17 cellular contexts compared by ENCODE assay signal in genomic region chr1:66598670-66599069, GRCh38.
DNase-seq lines count a peak whose midpoint lies in the region; FAIRE-seq and TF ChIP-seq lines count a peak whose summit lies in the region.
"Had no signal": no experiment of that assay in that cellular context is flagged by ENCODE, and none has a peak within 500 bp of the region (broad histone marks: within the 10 kb centered on the region; RNA-seq: fewer than 3 reads in every experiment).

No MANE protein-coding gene starts in this region.

- POLR2A ChIA-PET in activated CD4-positive, alpha-beta T cell treated with anti-CD3 and anti-CD28 coated beads, Interleukin-2, amount 10 ng/mL, durations not matched to agents 7 days and 5 days (lab: Charles Lee) = no interaction called here

- no peak overlapping the region for H3K4me2 ChIP-seq in trophoblast cell (ENCODE audit: low read length)

- intact Hi-C loops in kidney (cut with DNase I) = no loop called here

- H3K9me3 Mint-ChIP-seq in activated CD4-positive, alpha-beta T cell treated with anti-CD3 and anti-CD28 coated beads, Interleukin-2, amount 10 ng/mL, durations not matched to agents 7 days and 5 days = no peaks in the 10 kb centered on the region

- peaks cover 2% of the 10 kb centered on the region for H3K27me3 Mint-ChIP-seq in activated CD4-positive, alpha-beta T cell treated with anti-CD3 and anti-CD28 coated beads, Interleukin-2, amount 10 ng/mL, durations not matched to agents 7 days and 5 days

- CTCF ChIA-PET in activated CD4-positive, alpha-beta T cell treated with anti-CD3 and anti-CD28 coated beads, Interleukin-2, amount 10 ng/mL, durations not matched to agents 7 days and 5 days (lab: Charles Lee) = interaction anchor here (1.4 to 1.5 kb wide), 2 partner anchors 8 to 13 kb away, joined by 3 to 4 read pairs; no protein-coding TSS in a partner anchor

- H3K4me1 Mint-ChIP-seq in activated CD4-positive, alpha-beta T cell treated with anti-CD3 and anti-CD28 coated beads, Interleukin-2, amount 10 ng/mL, durations not matched to agents 7 days and 5 days = no peaks in the 10 kb centered on the region

- H3K36me3 Mint-ChIP-seq in activated CD4-positive, alpha-beta T cell treated with anti-CD3 and anti-CD28 coated beads, Interleukin-2, amount 10 ng/mL, durations not matched to agents 7 days and 5 days (ENCODE audit: low read depth) = no peaks in the 10 kb centered on the region

- H2AK5ac ChIP-seq in trophoblast cell (ENCODE audit: low read length) = no peak overlapping the region

- no peak overlapping the region for H2BK120ac ChIP-seq in trophoblast cell (ENCODE audit: insufficient read depth, low read length, poor library complexity)

- H3K4ac ChIP-seq in trophoblast cell (ENCODE audit: low read depth, low read length) = no peak overlapping the region

- no peak overlapping the region for H4K8ac ChIP-seq in trophoblast cell (ENCODE audit: low read depth, low read length)

- no peak overlapping the region for H2AFZ ChIP-seq in trophoblast cell (ENCODE audit: insufficient read depth, low read length, poor library complexity)

- H3K18ac ChIP-seq in trophoblast cell (ENCODE audit: low read length) = no peak overlapping the region

- DNase-seq in EL (peak; percentile 90), RPMI7951 (ENCODE audit: low read depth) (peak; percentile 73), fibroblast of gingiva (ENCODE audit: low read depth) (peak; percentile 70), trophoblast cell (peak in 1 of 2 donors; percentile 47), occipital lobe (lab: John Stamatoyannopoulos, UW) (no peak), kidney (no peak), NCI-H2107 (lab: John Stamatoyannopoulos, UW) (no peak)
- DNase-seq in activated CD4-positive, alpha-beta T cell treated with anti-CD3 and anti-CD28 coated beads, Interleukin-2, amount 10 ng/mL, durations not matched to agents 7 days and 5 days = no peak
- DNase-seq: activated naive CD4-positive, alpha-beta T cell treated with Interleukin-2 at 50 U/mL for 16 hours; Calu3; heart right ventricle; midbrain; NCI-H1092; upper lobe of left lung had no signal

- H3K9me3 ChIP-seq in trophoblast cell (ENCODE audit: insufficient read depth, low read depth, low read length) (no peaks in the 10 kb centered on the region), kidney (ENCODE audit: control insufficient read depth in 1 of 2, low read length in 2 of 2) (peaks cover 0 to 8% of the 10 kb centered on the region in 2 donors)

- no peak for FAIRE-seq in kidney (lab: Jason Lieb, UNC)
- FAIRE-seq: GM12891 had no signal

- H3K4me1 ChIP-seq in trophoblast cell (ENCODE audit: control insufficient read depth in 1 of 2, insufficient read depth in 2 of 2, low read length in 2 of 2) = peaks cover 3 to 4% of the 10 kb centered on the region in 2 experiments
- no peaks in the 10 kb centered on the region for H3K4me1 ChIP-seq in kidney (ENCODE audit: control insufficient read depth in 1 of 2, insufficient read depth in 1 of 2, low read depth in 1 of 2, low read length in 2 of 2)
- H3K4me1 ChIP-seq: upper lobe of left lung had no signal

- no peaks in the 10 kb centered on the region for H3K27me3 ChIP-seq in trophoblast cell (ENCODE audit: insufficient read depth, low read length)
- H3K27me3 ChIP-seq: heart right ventricle, upper lobe of left lung had no signal

- H2BK12ac ChIP-seq in trophoblast cell (ENCODE audit: low read length) = no peak overlapping the region

- H3K36me3 ChIP-seq in trophoblast cell (ENCODE audit: control insufficient read depth in 1 of 2, insufficient read depth in 2 of 2, low read length in 2 of 2) (no peaks in the 10 kb centered on the region), kidney (ENCODE audit: control insufficient read depth in 1 of 2, insufficient read depth in 2 of 2, low read length in 2 of 2) (no peaks in the 10 kb centered on the region)
- H3K36me3 ChIP-seq: heart right ventricle, upper lobe of left lung had no signal

- no peak overlapping the region for H3K4me3 Mint-ChIP-seq in activated CD4-positive, alpha-beta T cell treated with anti-CD3 and anti-CD28 coated beads, Interleukin-2, amount 10 ng/mL, durations not matched to agents 7 days and 5 days

- no CpG with 5 or more reads among the region's 6 CpGs for WGBS in trophoblast cell (ENCODE audit: extremely low coverage, insufficient coverage, insufficient read length)

- H3K79me2 ChIP-seq in trophoblast cell (ENCODE audit: control insufficient read depth, insufficient read depth, low read length, poor library complexity) = no peaks in the 10 kb centered on the region

- H3K79me1 ChIP-seq in trophoblast cell (ENCODE audit: low read length) = no peaks in the 10 kb centered on the region

- no peak overlapping the region for H2BK5ac ChIP-seq in trophoblast cell (ENCODE audit: low read depth, low read length, poor library complexity)

- no peak overlapping the region for H3K9ac ChIP-seq in trophoblast cell (ENCODE audit: low read length)
- no peak overlapping the region for H3K9ac ChIP-seq in kidney (ENCODE audit: low read length in 2 of 2)

- H3K4me3 ChIP-seq in trophoblast cell (ENCODE audit: low read depth, low read length) = no peak overlapping the region
- H3K4me3 ChIP-seq in kidney (ENCODE audit: low read length in 2 of 2) = no peak overlapping the region
- H3K4me3 ChIP-seq: coronary artery, heart right ventricle, skin epidermis, upper lobe of left lung had no signal

- peak overlapping the region; percentile 32 for H4K91ac ChIP-seq in trophoblast cell (ENCODE audit: low read depth, low read length)

- H3K27ac Mint-ChIP-seq in activated CD4-positive, alpha-beta T cell treated with anti-CD3 and anti-CD28 coated beads, Interleukin-2, amount 10 ng/mL, durations not matched to agents 7 days and 5 days = no peak overlapping the region

- H4K12ac ChIP-seq in trophoblast cell (ENCODE audit: low read depth, low read length) = no peak overlapping the region

- no peak overlapping the region for H3K14ac ChIP-seq in trophoblast cell (ENCODE audit: low read length)

- H3K27ac ChIP-seq in trophoblast cell (ENCODE audit: low read depth, low read length) (no peak overlapping the region), kidney (ENCODE audit: low read depth in 2 of 2, low read length in 2 of 2) (no peak overlapping the region)
- H3K27ac ChIP-seq: coronary artery, heart right ventricle, skin epidermis, upper lobe of left lung had no signal

- TF ChIP-seq CTCF in kidney (IDR thresholded peaks at IDR 0.05; ENCODE audit: borderline replicate concordance, extremely low read depth, insufficient read depth) = no peak

- no peak overlapping the region for H3K23ac ChIP-seq in trophoblast cell (ENCODE audit: low read length)

Comparison
In these comparisons a context has a peak if more than half of its experiments do, and no peak if none do; other contexts are left out.
1. DNase-seq: peak in EL (single experiment), RPMI7951 (single experiment) and fibroblast of gingiva (single experiment); none in occipital lobe (single experiment), kidney (single experiment), activated CD4-positive, alpha-beta T cell treated with anti-CD3 and anti-CD28 coated beads, Interleukin-2, amount 10 ng/mL, durations not matched to agents 7 days and 5 days (single experiment) and NCI-H2107 (single experiment).